ENCODE assay signal across 8 cellular contexts in the genomic region with DNA sequence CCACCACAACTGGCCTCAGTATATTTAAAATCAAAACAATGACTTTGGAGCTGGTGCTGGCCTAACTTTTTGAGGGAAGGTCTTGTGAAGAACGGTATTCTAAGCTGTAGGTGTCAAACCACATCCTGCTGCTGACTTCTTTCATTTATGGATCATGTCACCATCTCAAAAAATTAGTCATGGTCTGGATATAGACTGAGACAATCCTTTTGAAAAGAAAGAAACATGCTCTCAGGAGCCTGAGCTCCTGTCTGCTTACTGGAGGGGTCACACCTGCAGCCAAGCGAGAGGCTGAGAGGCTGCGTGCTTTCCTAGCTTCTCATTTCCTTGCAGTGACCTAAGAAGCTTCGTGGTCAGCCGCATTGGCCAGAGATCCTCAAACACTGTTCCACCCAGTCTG. TPM values are rescaled to one million over a fixed set of nuclear protein-coding genes. Genes with fewer than 3 reads are reported as not detected.
A peak's percentile ranks its signal among the peaks of the same experiment; 100 is the strongest.
DNase-seq lines count a peak whose midpoint lies in the region; ATAC-seq, FAIRE-seq and TF ChIP-seq lines count a peak whose summit lies in the region.

No MANE protein-coding gene starts in this region.

- FAIRE-seq in small intestine (lab: Jason Lieb, UNC): no peak

- 67 to 91% (median 79%) methylated on average over 5 of the region's 5 CpGs for WGBS in small intestine, 3 donors

- peak; percentile 2 for DNase-seq in activated CD4-positive, alpha-beta T cell treated with anti-CD3 and anti-CD28 coated beads, Interleukin-2, amount 50 U/mL, for 1 hour
- DNase-seq in stimulated activated CD4-positive, alpha-beta T cell treated with anti-CD3 and anti-CD28 coated beads, Interleukin-12 subunit alpha, Interleukin-12 subunit beta, amount 100 ng/mL, for 24 hours (ENCODE audit: low read depth in 2 of 2): peak; percentile 2 to 24
- DNase-seq in small intestine: no peak
- DNase-seq in BE2C: no peak
- DNase-seq in NCI-H2196 treated with DMSO at 0.1 percent for 48 hours (lab: John Stamatoyannopoulos, UW; ENCODE audit: unreplicated experiment): no peak
- DNase-seq in HT-29 (ENCODE audit: low spot score): no peak

- no peaks in the 10 kb centered on the region for H3K4me1 ChIP-seq in small intestine (ENCODE audit: control insufficient read depth in 2 of 2, insufficient read depth in 1 of 2, low read depth in 1 of 2, low read length in 1 of 2)
- H3K4me1 ChIP-seq in BE2C: no peaks in the 10 kb centered on the region

- no peak overlapping the region for H3K4me3 ChIP-seq in small intestine (ENCODE audit: low read depth in 1 of 2, low read length in 2 of 2)
- no peak overlapping the region for H3K4me3 ChIP-seq in BE2C (ENCODE audit: low read depth, low read length)

- H3K27me3 ChIP-seq in small intestine (ENCODE audit: control insufficient read depth in 2 of 2, insufficient read depth in 2 of 2, low read length in 2 of 2): no peaks in the 10 kb centered on the region
- H3K27me3 ChIP-seq in BE2C: no peaks in the 10 kb centered on the region

- ATAC-seq in GM18868 (IDR thresholded peaks at IDR 0.05; ENCODE audit: unreplicated experiment) (peak; percentile 53), HG02884 (IDR thresholded peaks at IDR 0.05; ENCODE audit: unreplicated experiment) (peak; percentile 93)

- H3K27ac ChIP-seq in small intestine (ENCODE audit: low read depth in 1 of 2, low read length in 1 of 2): no peak overlapping the region

- H3K9me3 ChIP-seq in small intestine (ENCODE audit: control insufficient read depth, low read depth): no peaks in the 10 kb centered on the region
- H3K9me3 ChIP-seq in BE2C: no peaks in the 10 kb centered on the region

- TF ChIP-seq CTCF in BE2C (IDR thresholded peaks at IDR 0.05; ENCODE audit: low read depth, low read length): no peak

- H3K36me3 ChIP-seq in small intestine (ENCODE audit: control insufficient read depth in 2 of 2, insufficient read depth in 2 of 2, low read length in 2 of 2): no peaks in the 10 kb centered on the region
- no peaks in the 10 kb centered on the region for H3K36me3 ChIP-seq in BE2C

RNA-seq across cellular contexts. Expression of gene TIAM2, which starts 55.2 kb away (rescaled TPM):
- 10 to 100 TPM in 2 of 3 donors, 1 to 10 TPM in 1; 7.8 to 34.4 (median 19.2) TPM for polyA plus RNA-seq in small intestine
- polyA plus RNA-seq in BE2C (2012; ENCODE audit: insufficient read depth, insufficient read length, low read depth): 2.3 TPM
- total RNA-seq in HT-29 (2014; rRNA removed; shearing (Covaris generic)): 1.3 and 2.0 TPM in 2 replicates

Comparison
In these comparisons a context has a peak if more than half of its experiments do, and no peak if none do; other contexts are left out.
1. DNase-seq: peak in activated CD4-positive, alpha-beta T cell treated with anti-CD3 and anti-CD28 coated beads, Interleukin-2, amount 50 U/mL, for 1 hour (single experiment) and stimulated activated CD4-positive, alpha-beta T cell treated with anti-CD3 and anti-CD28 coated beads, Interleukin-12 subunit alpha, Interleukin-12 subunit beta, amount 100 ng/mL, for 24 hours (2 of 2); none in small intestine (single experiment), BE2C (single experiment), NCI-H2196 treated with DMSO at 0.1 percent for 48 hours (single experiment) and HT-29 (single experiment).